Comparison of ENCODE assay signal across 21 cellular contexts in genomic region chr10:30974773-30975386, GRCh38. TPM values are rescaled to one million over a fixed set of nuclear protein-coding genes. Genes with fewer than 3 reads are reported as not detected.
A peak's percentile ranks its signal among the peaks of the same experiment; 100 is the strongest.
DNase-seq lines count a peak whose midpoint lies in the region; ATAC-seq and TF ChIP-seq lines count a peak whose summit lies in the region.
"Had no signal": no experiment of that assay in that cellular context is flagged by ENCODE, and none has a peak within 500 bp of the region (broad histone marks: within the 10 kb centered on the region; RNA-seq: fewer than 3 reads in every experiment).

No MANE protein-coding gene starts in this region.

- CTCF ChIA-PET in activated naive CD4-positive, alpha-beta T cell treated with anti-CD3 and anti-CD28 coated beads, Interleukin-2, amount 10 ng/mL, durations not matched to agents 7 days and 5 days (lab: Charles Lee): interaction anchor here (1.1 kb wide), 1 partner anchor 335 kb away, joined by 4 read pairs; no protein-coding TSS in a partner anchor

- ATAC-seq in Right ventricle myocardium superior (ENCODE audit: poor library complexity): peak; percentile 85
- peak; percentile 81 for ATAC-seq in aorta (ENCODE audit: low FRiP score)
- ATAC-seq: PC-3, upper lobe of right lung had no signal

- no peaks in the 10 kb centered on the region for H3K79me2 ChIP-seq in osteoblast (ENCODE audit: insufficient read depth, low read length)
- H3K79me2 ChIP-seq in MM.1S (ENCODE audit: low read length): no peaks in the 10 kb centered on the region

- no peak overlapping the region for H3K4me3 Mint-ChIP-seq in activated naive CD4-positive, alpha-beta T cell treated with anti-CD3 and anti-CD28 coated beads, Interleukin-2, amount 10 ng/mL, durations not matched to agents 7 days and 5 days
- no peak overlapping the region for H3K4me3 Mint-ChIP-seq in mesothelial cell of epicardium
- H3K4me3 Mint-ChIP-seq: neural progenitor cell had no signal

- no peaks in the 10 kb centered on the region for H3K9me3 Mint-ChIP-seq in activated naive CD4-positive, alpha-beta T cell treated with anti-CD3 and anti-CD28 coated beads, Interleukin-2, amount 10 ng/mL, durations not matched to agents 7 days and 5 days
- H3K9me3 Mint-ChIP-seq in mesothelial cell of epicardium: peaks cover 8% of the 10 kb centered on the region

- H3K27ac ChIP-seq in osteoblast (ENCODE audit: low read depth, low read length) (no peak overlapping the region), aorta (ENCODE audit: low read depth in 1 of 2, low read length in 2 of 2) (peak overlapping the region; percentile 76 to 80), MM.1S (ENCODE audit: low read length) (no peak overlapping the region)
- H3K27ac ChIP-seq: BLaER1 treated with 17β-estradiol and CSF1 and Interleukin-3, amounts not matched to agents 10 nM and 100 nM; GM23248; neural progenitor cell; SJCRH30; upper lobe of right lung had no signal

- no peaks in the 10 kb centered on the region for H3K36me3 Mint-ChIP-seq in activated naive CD4-positive, alpha-beta T cell treated with anti-CD3 and anti-CD28 coated beads, Interleukin-2, amount 10 ng/mL, durations not matched to agents 7 days and 5 days
- peaks cover 9% of the 10 kb centered on the region for H3K36me3 Mint-ChIP-seq in mesothelial cell of epicardium

- H3K36me3 ChIP-seq in osteoblast (ENCODE audit: insufficient read depth, low read length): no peaks in the 10 kb centered on the region
- H3K36me3 ChIP-seq in aorta (ENCODE audit: control insufficient read depth in 1 of 2, insufficient read depth in 2 of 2, low read length in 1 of 2): no peaks in the 10 kb centered on the region
- no peaks in the 10 kb centered on the region for H3K36me3 ChIP-seq in MM.1S (replicated peaks; ENCODE audit: insufficient read depth, low read length)
- H3K36me3 ChIP-seq: neural progenitor cell, SJCRH30, upper lobe of right lung had no signal

- H2AFZ ChIP-seq in osteoblast (ENCODE audit: low read length) (no peak overlapping the region), MM.1S (ENCODE audit: low read length) (no peak overlapping the region)
- H2AFZ ChIP-seq: GM23248, neural progenitor cell had no signal

- no peaks in the 10 kb centered on the region for H3K9me3 ChIP-seq in osteoblast (ENCODE audit: low read depth, low read length)
- H3K9me3 ChIP-seq in aorta (ENCODE audit: control insufficient read depth, low read length): no peaks in the 10 kb centered on the region
- H3K9me3 ChIP-seq in MM.1S (replicated peaks; ENCODE audit: insufficient read depth, low read length): no peaks in the 10 kb centered on the region
- H3K9me3 ChIP-seq: SJCRH30, upper lobe of right lung had no signal

- 61 to 85% methylated on average over 1 of the region's 1 CpG for WGBS in aorta, 2 donors

- DNase-seq in activated naive CD4-positive, alpha-beta T cell treated with anti-CD3 and anti-CD28 coated beads, Interleukin-2, amount 10 ng/mL, durations not matched to agents 7 days and 5 days: no peak
- DNase-seq in activated naive CD4-positive, alpha-beta T cell (lab: John Stamatoyannopoulos, UW): no peak
- DNase-seq in Right ventricle myocardium superior (no peak), osteoblast (ENCODE audit: insufficient read length, low spot score, missing footprints) (peak; percentile 3), aorta (no peak), MM.1S (no peak), mesothelial cell of epicardium (ENCODE audit: low spot score in 2 of 2, unreplicated experiment in 2 of 2) (no peak), globus pallidus (ENCODE audit: low spot score) (no peak)
- DNase-seq: activated CD4-positive, alpha-beta T cell treated with anti-CD3 and anti-CD28 coated beads, Interleukin-2, amount 50 U/mL, for 4 hours; activated gamma-delta T cell; amygdala; NCI-H2227 treated with DMSO at 0.1 percent for 48 hours; NCI-H774; PC-3; retina; SJCRH30; stimulated activated naive CD4-positive, alpha-beta T cell treated with Interleukin-2 at 50 U/mL for 16 hours; upper lobe of right lung had no signal

- H3K4me2 ChIP-seq in osteoblast (ENCODE audit: insufficient read depth, low read length) (no peak overlapping the region), MM.1S (ENCODE audit: low read depth, low read length) (no peak overlapping the region)
- H3K4me2 ChIP-seq: BLaER1 treated with 17β-estradiol and CSF1 and Interleukin-3, amounts not matched to agents 10 nM and 100 nM; neural progenitor cell had no signal

- H3F3A ChIP-seq in MM.1S (ENCODE audit: insufficient read depth, low read length): no peaks in the 10 kb centered on the region

- H3K4me3 ChIP-seq in osteoblast (ENCODE audit: insufficient read depth, low read length): no peak overlapping the region
- H3K4me3 ChIP-seq in aorta (ENCODE audit: low read length in 2 of 2): no peak overlapping the region
- no peak overlapping the region for H3K4me3 ChIP-seq in MM.1S (ENCODE audit: low read length)
- H3K4me3 ChIP-seq: BLaER1 treated with 17β-estradiol and CSF1 and Interleukin-3, amounts not matched to agents 10 nM and 100 nM; GM23248; neural progenitor cell; SJCRH30; upper lobe of right lung had no signal

- H3K27ac Mint-ChIP-seq in activated naive CD4-positive, alpha-beta T cell treated with anti-CD3 and anti-CD28 coated beads, Interleukin-2, amount 10 ng/mL, durations not matched to agents 7 days and 5 days: peak overlapping the region; percentile 45
- no peak overlapping the region for H3K27ac Mint-ChIP-seq in mesothelial cell of epicardium
- H3K27ac Mint-ChIP-seq: neural progenitor cell had no signal

- TF ChIP-seq CTCF in osteoblast (IDR thresholded peaks at IDR 0.05; ENCODE audit: extremely low read depth, low read depth, low read length): no peak
- TF ChIP-seq CTCF in MM.1S (IDR thresholded peaks at IDR 0.05; ENCODE audit: low read length): no peak
- no peak for TF ChIP-seq CTCF in mesothelial cell of epicardium (IDR thresholded peaks at IDR 0.05; ENCODE audit: unreplicated experiment)

- H3K27me3 Mint-ChIP-seq in activated naive CD4-positive, alpha-beta T cell treated with anti-CD3 and anti-CD28 coated beads, Interleukin-2, amount 10 ng/mL, durations not matched to agents 7 days and 5 days: no peaks in the 10 kb centered on the region
- no peaks in the 10 kb centered on the region for H3K27me3 Mint-ChIP-seq in mesothelial cell of epicardium (ENCODE audit: low read depth)

- intact Hi-C loops in Right ventricle myocardium superior (cut with DNase I): no loop called here
- intact Hi-C loops in aorta (cut with DNase I): loop anchor here in 1 of 2 donors (10.0 kb wide), 1 partner anchor 160 kb away; no protein-coding TSS in a partner anchor

- H3K4me1 ChIP-seq in osteoblast (ENCODE audit: insufficient read depth, low read length) (peaks cover 5% of the 10 kb centered on the region), aorta (ENCODE audit: control insufficient read depth in 1 of 2, insufficient read depth in 2 of 2, low read length in 2 of 2) (peaks cover 4 to 13% of the 10 kb centered on the region in 2 donors), MM.1S (ENCODE audit: low read length) (no peaks in the 10 kb centered on the region)
- H3K4me1 ChIP-seq: BLaER1 treated with 17β-estradiol and CSF1 and Interleukin-3, amounts not matched to agents 10 nM and 100 nM; neural progenitor cell; SJCRH30 had no signal

- no peaks in the 10 kb centered on the region for H3K9me2 ChIP-seq in MM.1S (replicated peaks; ENCODE audit: insufficient read depth, low read length)

- H3K4me1 Mint-ChIP-seq in activated naive CD4-positive, alpha-beta T cell treated with anti-CD3 and anti-CD28 coated beads, Interleukin-2, amount 10 ng/mL, durations not matched to agents 7 days and 5 days: no peaks in the 10 kb centered on the region
- peaks cover 8% of the 10 kb centered on the region for H3K4me1 Mint-ChIP-seq in mesothelial cell of epicardium

- H3K9ac ChIP-seq in MM.1S (ENCODE audit: low read length): no peak overlapping the region
- H3K9ac ChIP-seq: BLaER1 treated with 17β-estradiol and CSF1 and Interleukin-3, amounts not matched to agents 10 nM and 100 nM; GM23248; neural progenitor cell had no signal

- H4K20me1 ChIP-seq in osteoblast (ENCODE audit: insufficient read depth, low read length) (no peaks in the 10 kb centered on the region), MM.1S (ENCODE audit: insufficient read depth, low read length) (no peaks in the 10 kb centered on the region)
- H4K20me1 ChIP-seq: BLaER1 treated with 17β-estradiol and CSF1 and Interleukin-3, amounts not matched to agents 10 nM and 100 nM had no signal

- H3K27me3 ChIP-seq in osteoblast (ENCODE audit: insufficient read depth, low read length) (no peaks in the 10 kb centered on the region), aorta (ENCODE audit: control insufficient read depth in 1 of 2, insufficient read depth in 2 of 2, low read length in 1 of 2) (no peaks in the 10 kb centered on the region), MM.1S (replicated peaks; ENCODE audit: insufficient read depth, low read length) (no peaks in the 10 kb centered on the region)
- H3K27me3 ChIP-seq: BLaER1 treated with 17β-estradiol and CSF1 and Interleukin-3, amounts not matched to agents 10 nM and 100 nM; neural progenitor cell; SJCRH30; upper lobe of right lung had no signal

RNA-seq across cellular contexts. Expression of gene ZNF438, which starts 56.8 kb away (rescaled TPM):
- total RNA-seq in Right ventricle myocardium superior: 13.0 TPM
- 4.3 and 5.0 TPM in 2 replicates for total RNA-seq in osteoblast
- 10 to 100 TPM; 11.6 to 16.5 TPM for total RNA-seq in aorta
- 10 to 100 TPM; 10.6 to 13.4 TPM for polyA plus RNA-seq in aorta
- total RNA-seq in mesothelial cell of epicardium: 5.3 to 6.6 TPM (median 6.0 TPM) in 3 replicates

Comparison
In these comparisons a context has a peak if more than half of its experiments do, and no peak if none do; other contexts are left out.
1. H3K27ac ChIP-seq: peak in aorta (2 of 2); none in osteoblast (single experiment) and MM.1S (single experiment).